8 cellular contexts compared by ENCODE assay signal in genomic region chr7:32727483-32728411, GRCh38.
A peak's percentile ranks its signal among the peaks of the same experiment; 100 is the strongest.
DNase-seq lines count a peak whose midpoint lies in the region; ATAC-seq and TF ChIP-seq lines count a peak whose summit lies in the region.
"Not testable (repeated sequence)": the region's sequence is repeated elsewhere in the genome, so short reads cannot be mapped to it uniquely, and the experiment has no call there.

No MANE protein-coding gene starts in this region.

- H3K27ac ChIP-seq in neural progenitor cell (peak overlapping the region; percentile 95), thyroid gland (peak overlapping the region; percentile 69 to 86 (median 83))

- H4K20me1 ChIP-seq in neural progenitor cell (ENCODE audit: low read depth) = peaks cover 10% of the 10 kb centered on the region

- ATAC-seq in HG02571 (IDR thresholded peaks at IDR 0.05; ENCODE audit: unreplicated experiment) (peak; percentile 53), Right ventricle myocardium inferior (peak; percentile 84)

- peak overlapping the region; percentile 80 for H3K4me2 ChIP-seq in neural progenitor cell

- not testable (repeated sequence) for TF ChIP-seq CTCF in GM12875 (IDR thresholded peaks at IDR 0.05; ENCODE audit: borderline replicate concordance, insufficient read depth, low read depth, low read length); neural progenitor cell (IDR thresholded peaks at IDR 0.05); thyroid gland (IDR thresholded peaks at IDR 0.05)

- not testable (repeated sequence) for H3K36me3 Mint-ChIP-seq in neural progenitor cell

- H3K36me3 ChIP-seq in adipocyte (ENCODE audit: control insufficient read depth, insufficient read depth, low read length, severe bottlenecking); neural progenitor cell; thyroid gland: not testable (repeated sequence)

- peak; percentile 54 for DNase-seq in M059J (ENCODE audit: low read depth)
- peak; percentile 26 for DNase-seq in SKM-1 (lab: John Stamatoyannopoulos, UW; ENCODE audit: unreplicated experiment)
- peak; percentile 72 for DNase-seq in adipocyte (ENCODE audit: low read depth)
- DNase-seq in Right ventricle myocardium inferior (ENCODE audit: missing footprints) = peak; percentile 71
- DNase-seq in neural progenitor cell (ENCODE audit: low spot score) = peak; percentile 80
- peak; percentile 53 to 58 for DNase-seq in thyroid gland

- H3K9me3 Mint-ChIP-seq in neural progenitor cell = not testable (repeated sequence)

- H3K4me1 ChIP-seq in adipocyte (ENCODE audit: control insufficient read depth, insufficient read depth, low read length); neural progenitor cell; thyroid gland: not testable (repeated sequence)

- H3F3A ChIP-seq in neural progenitor cell (ENCODE audit: low read depth) = peaks cover 18% of the 10 kb centered on the region

- H2AFZ ChIP-seq in neural progenitor cell (replicated peaks) = peak overlapping the region; percentile 96

- H3K9ac ChIP-seq in adipocyte (ENCODE audit: low read length) (peak overlapping the region; percentile 85), neural progenitor cell (peak overlapping the region; percentile 49)

- intact Hi-C loops in Right ventricle myocardium inferior (cut with DNase I); thyroid gland (cut with DNase I): not testable (repeated sequence)

- H3K4me1 Mint-ChIP-seq in neural progenitor cell = peaks cover 14% of the 10 kb centered on the region

- H3K27ac Mint-ChIP-seq in neural progenitor cell = peak overlapping the region; percentile 66

- peak overlapping the region; percentile 51 for H3K4me3 ChIP-seq in GM12875 (ENCODE audit: low read depth, low read length)
- H3K4me3 ChIP-seq in adipocyte (ENCODE audit: low read length) = peak overlapping the region; percentile 84
- H3K4me3 ChIP-seq in neural progenitor cell = peak overlapping the region; percentile 83
- H3K4me3 ChIP-seq in thyroid gland (replicated peaks in 1 of 3) = peak overlapping the region; percentile 35 to 71 (median 45)

- peak overlapping the region; percentile 92 for H3K4me3 Mint-ChIP-seq in neural progenitor cell

- H3K9me3 ChIP-seq in adipocyte (ENCODE audit: control insufficient read depth, low read length); neural progenitor cell (ENCODE audit: low read depth); thyroid gland: not testable (repeated sequence)

- H3K27me3 ChIP-seq in adipocyte (replicated peaks; ENCODE audit: control insufficient read depth, insufficient read depth, low read length); neural progenitor cell; thyroid gland: not testable (repeated sequence)

- peak in 1 of 2 donors; percentile 41 for TF ChIP-seq POLR2A in thyroid gland (IDR thresholded peaks at IDR 0.05)

- WGBS in thyroid gland, 2 donors = 6 to 7% methylated on average over 24 to 34 of the region's 66 CpGs

- peaks cover 37% of the 10 kb centered on the region for H3K79me2 ChIP-seq in neural progenitor cell (ENCODE audit: low read depth)

- not testable (repeated sequence) for H3K27me3 Mint-ChIP-seq in neural progenitor cell (ENCODE audit: insufficient read depth, low read depth)

Comparison
In these comparisons a context has a peak if more than half of its experiments do, and no peak if none do; other contexts are left out.
1. Peak in every context shown above with its lines: DNase-seq, ATAC-seq, H3K4me3 ChIP-seq and H3K27ac ChIP-seq.
2. DNase-seq: peak in every context shown above with its lines; median percentile 80 in neural progenitor cell; 72 in adipocyte; 71 in Right ventricle myocardium inferior; 56 in thyroid gland; 54 in M059J; 26 in SKM-1.